ENCODE assay signal across 29 cellular contexts in the genomic region with DNA sequence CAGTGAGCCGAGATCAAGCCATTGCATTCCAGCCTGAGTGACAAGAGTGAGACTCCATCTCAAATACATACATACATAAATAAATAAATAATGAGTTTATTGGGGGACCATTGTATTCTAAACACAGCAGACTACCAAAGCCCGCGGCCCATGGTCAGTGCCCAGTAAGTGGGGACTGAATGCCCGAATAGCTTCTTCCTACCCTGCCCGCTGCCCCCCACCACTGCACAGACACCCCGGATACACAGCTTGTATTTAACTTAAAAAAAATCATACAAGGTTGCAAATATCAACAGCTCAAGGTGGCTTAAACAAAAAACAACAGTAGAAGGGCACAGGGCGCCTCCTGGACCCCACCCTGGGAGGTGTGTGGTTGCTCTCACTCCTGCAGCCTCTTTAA.
"Had no signal": no experiment of that assay in that cellular context is flagged by ENCODE, and none has a peak within 500 bp of the region (broad histone marks: within the 10 kb centered on the region; RNA-seq: fewer than 3 reads in every experiment).

No MANE protein-coding gene starts in this region.

- H3K36me3 ChIP-seq: brain microvascular endothelial cell, esophagus muscularis mucosa, gastrocnemius medialis had no signal

- ATAC-seq: activated T-cell treated with anti-CD3 and anti-CD28 coated beads, Interleukin-2, amount 50 U/mL, for 72 hours; effector memory CD8-positive, alpha-beta T cell; foreskin keratinocyte; gastrocnemius medialis; heart left ventricle had no signal

- H3K27me3 Mint-ChIP-seq: activated CD4-positive, alpha-beta memory T cell treated with anti-CD3 and anti-CD28 coated beads, Interleukin-2, amount 10 ng/mL, durations not matched to agents 7 days and 5 days; activated CD4-positive, alpha-beta T cell treated with anti-CD3 and anti-CD28 coated beads, Interleukin-2, amount 10 ng/mL, durations not matched to agents 7 days and 5 days; activated naive CD8-positive, alpha-beta T cell; activated T-cell treated with anti-CD3 and anti-CD28 coated beads, Interleukin-2, amount 50 U/mL, for 24 hours had no signal

- H3K27ac ChIP-seq: brain microvascular endothelial cell, esophagus muscularis mucosa, foreskin keratinocyte, gastrocnemius medialis, heart left ventricle had no signal

- H3K9me3 ChIP-seq: esophagus muscularis mucosa, gastrocnemius medialis, heart left ventricle had no signal

- H3K4me3 ChIP-seq: esophagus muscularis mucosa, gastrocnemius medialis, heart left ventricle had no signal

- H3K4me3 Mint-ChIP-seq: activated CD4-positive, alpha-beta memory T cell treated with anti-CD3 and anti-CD28 coated beads, Interleukin-2, amount 10 ng/mL, durations not matched to agents 7 days and 5 days; activated CD4-positive, alpha-beta T cell treated with anti-CD3 and anti-CD28 coated beads, Interleukin-2, amount 10 ng/mL, durations not matched to agents 7 days and 5 days; activated naive CD8-positive, alpha-beta T cell; activated T-cell treated with anti-CD3 and anti-CD28 coated beads, Interleukin-2, amount 50 U/mL, for 24 hours; activated T-cell treated with anti-CD3 and anti-CD28 coated beads, Interleukin-2, amount 50 U/mL, for 72 hours; central memory CD8-positive, alpha-beta T cell; effector memory CD8-positive, alpha-beta T cell had no signal

- H3K4me1 ChIP-seq: esophagus muscularis mucosa, foreskin keratinocyte, gastrocnemius medialis, heart left ventricle had no signal

- H3K27ac Mint-ChIP-seq: activated CD4-positive, alpha-beta memory T cell treated with anti-CD3 and anti-CD28 coated beads, Interleukin-2, amount 10 ng/mL, durations not matched to agents 7 days and 5 days; activated CD4-positive, alpha-beta T cell treated with anti-CD3 and anti-CD28 coated beads, Interleukin-2, amount 10 ng/mL, durations not matched to agents 7 days and 5 days; activated naive CD8-positive, alpha-beta T cell; activated T-cell treated with anti-CD3 and anti-CD28 coated beads, Interleukin-2, amount 50 U/mL, for 24 hours; activated T-cell treated with anti-CD3 and anti-CD28 coated beads, Interleukin-2, amount 50 U/mL, for 72 hours; effector memory CD8-positive, alpha-beta T cell had no signal

- H3K27me3 ChIP-seq: brain microvascular endothelial cell, esophagus muscularis mucosa, gastrocnemius medialis, heart left ventricle had no signal

- H3K9me3 Mint-ChIP-seq: activated CD4-positive, alpha-beta memory T cell treated with anti-CD3 and anti-CD28 coated beads, Interleukin-2, amount 10 ng/mL, durations not matched to agents 7 days and 5 days; activated CD4-positive, alpha-beta T cell treated with anti-CD3 and anti-CD28 coated beads, Interleukin-2, amount 10 ng/mL, durations not matched to agents 7 days and 5 days; activated T-cell treated with anti-CD3 and anti-CD28 coated beads, Interleukin-2, amount 50 U/mL, for 24 hours; activated T-cell treated with anti-CD3 and anti-CD28 coated beads, Interleukin-2, amount 50 U/mL, for 72 hours; central memory CD8-positive, alpha-beta T cell; effector memory CD8-positive, alpha-beta T cell had no signal

- DNase-seq: activated CD4-positive, alpha-beta memory T cell treated with anti-CD3 and anti-CD28 coated beads, Interleukin-2, amount 10 ng/mL, durations not matched to agents 7 days and 5 days; activated CD4-positive, alpha-beta T cell treated with anti-CD3 and anti-CD28 coated beads for 1 hour; activated CD4-positive, alpha-beta T cell treated with anti-CD3 and anti-CD28 coated beads for 4 hours; activated CD4-positive, alpha-beta T cell treated with anti-CD3 and anti-CD28 coated beads, Interleukin-2, amount 10 ng/mL, durations not matched to agents 7 days and 5 days; activated CD4-positive, alpha-beta T cell treated with anti-CD3 and anti-CD28 coated beads, Interleukin-2, amount 50 U/mL, for 4 hours; activated CD8-positive, alpha-beta memory T cell treated with anti-CD3 and anti-CD28 coated beads, Interleukin-2, amount 50 U/mL, for 48 hours; activated effector memory CD4-positive, alpha-beta T cell treated with Interleukin-2 at 50 U/mL for 16 hours; activated gamma-delta T cell treated with Interleukin-2 at 50 U/mL for 16 hours; activated naive CD4-positive, alpha-beta T cell treated with anti-CD3 and anti-CD28 coated beads, Interleukin-2, amount 50 U/mL, for 16 hours; activated naive CD4-positive, alpha-beta T cell treated with Interleukin-2 at 50 U/mL for 16 hours; activated T-cell treated with anti-CD3 and anti-CD28 coated beads for 4 hours; activated T-cell treated with anti-CD3 and anti-CD28 coated beads, Interleukin-2, amount 50 U/mL, for 24 hours; activated T-cell treated with anti-CD3 and anti-CD28 coated beads, Interleukin-2, amount 50 U/mL, for 72 hours; amniotic stem cell; anterior cingulate cortex; brain microvascular endothelial cell; cortex of kidney; dermis blood vessel endothelial cell; effector CD4-positive, alpha-beta T cell; effector memory CD8-positive, alpha-beta T cell; erythroblast; foreskin keratinocyte; gastrocnemius medialis; glutamatergic neuron; heart left ventricle; T-helper 2 cell had no signal
